8 cellular contexts compared by ENCODE assay signal in the genomic region with DNA sequence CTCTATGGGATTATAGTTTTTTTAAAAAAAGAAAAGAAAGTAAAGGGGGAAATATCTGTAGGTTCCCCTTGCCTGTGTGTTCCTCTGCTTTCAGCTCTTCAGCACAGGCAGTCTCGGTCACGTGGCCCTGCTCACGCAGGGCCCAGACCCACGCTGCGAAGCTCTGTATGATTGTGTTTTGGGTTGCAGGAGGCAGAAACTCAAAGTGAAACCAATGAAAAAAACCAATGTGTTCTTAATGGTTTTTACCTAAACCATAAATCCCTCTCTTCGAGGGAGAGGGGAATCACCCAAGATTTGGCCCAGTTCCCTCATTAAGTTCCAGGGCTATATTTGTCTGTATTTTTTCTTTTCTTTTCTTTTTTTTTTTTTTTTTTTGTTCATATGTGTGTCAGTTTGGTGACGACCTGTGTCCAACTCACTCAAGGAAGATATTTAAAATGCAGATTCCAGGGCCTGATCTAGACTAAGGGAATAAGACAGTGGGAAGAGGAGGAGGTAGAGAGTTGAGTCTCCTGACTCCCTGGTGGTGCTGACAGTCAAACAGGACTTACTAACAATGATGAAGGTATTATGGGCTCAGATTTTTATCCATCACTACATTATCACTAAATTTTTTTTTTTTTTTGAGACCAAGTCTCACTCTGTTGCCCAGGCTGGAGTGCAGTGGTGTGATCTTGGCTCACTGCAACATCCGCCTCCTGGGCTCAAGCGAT. TPM values are rescaled to one million over a fixed set of nuclear protein-coding genes. Genes with fewer than 3 reads are reported as not detected.
A peak's percentile ranks its signal among the peaks of the same experiment; 100 is the strongest.
DNase-seq lines count a peak whose midpoint lies in the region; ATAC-seq and TF ChIP-seq lines count a peak whose summit lies in the region.

No MANE protein-coding gene starts in this region.

- H3K4me3 Mint-ChIP-seq in IgD-negative memory B cell (peak overlapping the region; percentile 39 to 91 (median 79)), osteocyte (ENCODE audit: unreplicated experiment) (no peak overlapping the region)

- peaks cover 4% of the 10 kb centered on the region for H3K36me3 Mint-ChIP-seq in IgD-negative memory B cell
- no peaks in the 10 kb centered on the region for H3K36me3 Mint-ChIP-seq in osteocyte (ENCODE audit: unreplicated experiment)

- H3K9me3 Mint-ChIP-seq in IgD-negative memory B cell (no peaks in the 10 kb centered on the region), osteocyte (ENCODE audit: unreplicated experiment) (no peaks in the 10 kb centered on the region)

- DNase-seq in CD1c-positive myeloid dendritic cell (ENCODE audit: extremely low spot score) (peak; percentile 91), osteocyte (ENCODE audit: extremely low spot score, unreplicated experiment) (no peak), AG20443 (ENCODE audit: low spot score) (no peak), NCI-H2107 (lab: John Stamatoyannopoulos, UW) (no peak)
- peak in 3 of 4 experiments; percentile 6 to 45 (median 33) for DNase-seq in activated naive CD4-positive, alpha-beta T cell (lab: John Stamatoyannopoulos, UW)
- DNase-seq in stimulated activated CD4-positive, alpha-beta T cell treated with anti-CD3 and anti-CD28 coated beads, Interleukin-1b, Interleukin-23, amount 100 ng/mL, for 4 hours (ENCODE audit: low read depth in 2 of 2) = peak; percentile 52 to 54

- H3K4me1 Mint-ChIP-seq in IgD-negative memory B cell (peaks cover 8 to 11% (median 10%) of the 10 kb centered on the region in 3 donors), osteocyte (ENCODE audit: unreplicated experiment) (no peaks in the 10 kb centered on the region)

- H3K27ac Mint-ChIP-seq in IgD-negative memory B cell (peak overlapping the region; percentile 57 to 94 (median 70)), osteocyte (ENCODE audit: unreplicated experiment) (no peak overlapping the region)

- ATAC-seq in GM21447 (IDR thresholded peaks at IDR 0.05; ENCODE audit: unreplicated experiment) = peak; percentile 95

- no peak for TF ChIP-seq CTCF in osteocyte (IDR thresholded peaks at IDR 0.05)

- H3K27me3 Mint-ChIP-seq in IgD-negative memory B cell (no peaks in the 10 kb centered on the region), osteocyte (ENCODE audit: unreplicated experiment) (no peaks in the 10 kb centered on the region)

RNA-seq across cellular contexts. Expression of gene RREB1, which starts 33.8 kb away (rescaled TPM):
- 6.1 TPM for polyA plus RNA-seq in IgD-negative memory B cell
- total RNA-seq in osteocyte = 29.4 and 29.9 TPM in 2 replicates

Comparison
In these comparisons a context has a peak if more than half of its experiments do, and no peak if none do; other contexts are left out.
1. DNase-seq: peak in CD1c-positive myeloid dendritic cell (single experiment), activated naive CD4-positive, alpha-beta T cell (3 of 4) and stimulated activated CD4-positive, alpha-beta T cell treated with anti-CD3 and anti-CD28 coated beads, Interleukin-1b, Interleukin-23, amount 100 ng/mL, for 4 hours (2 of 2); none in osteocyte (single experiment), AG20443 (single experiment) and NCI-H2107 (single experiment).